ENCODE assay signal across 8 cellular contexts in genomic region chr1:59759156-59759925, GRCh38. TPM values are rescaled to one million over a fixed set of nuclear protein-coding genes. Genes with fewer than 3 reads are reported as not detected.
DNase-seq lines count a peak whose midpoint lies in the region; ATAC-seq and TF ChIP-seq lines count a peak whose summit lies in the region.

No MANE protein-coding gene starts in this region.

- no peaks in the 10 kb centered on the region for H3K27me3 ChIP-seq in kidney epithelial cell (ENCODE audit: control insufficient read depth, insufficient read depth, low read length)

- no peak overlapping the region for H3K27ac Mint-ChIP-seq in central memory CD8-positive, alpha-beta T cell (ENCODE audit: low read depth)

- H3K36me3 ChIP-seq in kidney epithelial cell (ENCODE audit: control insufficient read depth, insufficient read depth, low read length): no peaks in the 10 kb centered on the region

- H3K9me3 Mint-ChIP-seq in central memory CD8-positive, alpha-beta T cell: no peaks in the 10 kb centered on the region

- DNase-seq in AML-193 (lab: John Stamatoyannopoulos, UW) (peak; percentile 88), NCI-H226 (peak; percentile 62), kidney epithelial cell (ENCODE audit: low read depth) (peak; percentile 32)
- peak; percentile 17 to 43 (median 27) for DNase-seq in activated CD4-positive, CD25-positive, alpha-beta regulatory T cell (lab: John Stamatoyannopoulos, UW)
- peak; percentile 48 to 56 for DNase-seq in central memory CD8-positive, alpha-beta T cell (ENCODE audit: low spot score in 2 of 2)
- DNase-seq in stimulated activated CD4-positive, alpha-beta T cell treated with anti-CD3 and anti-CD28 coated beads, Interleukin-1b, Interleukin-23, amount 100 ng/mL, for 1 hour (ENCODE audit: low read depth in 2 of 2): peak; percentile 27 to 49

- no peak overlapping the region for H3K4me3 Mint-ChIP-seq in central memory CD8-positive, alpha-beta T cell

- peaks cover 1% of the 10 kb centered on the region for H3K36me3 Mint-ChIP-seq in central memory CD8-positive, alpha-beta T cell (ENCODE audit: insufficient read depth)

- ATAC-seq in GM18909 (IDR thresholded peaks at IDR 0.05; ENCODE audit: poor library complexity, unreplicated experiment) (peak; percentile 88), HG03175 (IDR thresholded peaks at IDR 0.05; ENCODE audit: unreplicated experiment) (peak; percentile 83)
- peak; percentile 64 for ATAC-seq in central memory CD8-positive, alpha-beta T cell (replicated peaks; ENCODE audit: extremely low read depth, poor library complexity, severe bottlenecking)

- H3K4me3 ChIP-seq in kidney epithelial cell (ENCODE audit: low read depth, low read length): no peak overlapping the region

- TF ChIP-seq CTCF in kidney epithelial cell (IDR thresholded peaks at IDR 0.05; ENCODE audit: insufficient read depth, low read length, poor library complexity, severe bottlenecking): peak; percentile 89

- peaks cover 6% of the 10 kb centered on the region for H3K4me1 Mint-ChIP-seq in central memory CD8-positive, alpha-beta T cell

- no peaks in the 10 kb centered on the region for H3K27me3 Mint-ChIP-seq in central memory CD8-positive, alpha-beta T cell

RNA-seq across cellular contexts. Expression of gene HOOK1, which starts 55.4 kb away (rescaled TPM):
- 8.9 and 10.9 TPM in 2 replicates for total RNA-seq in kidney epithelial cell

Comparison
In these comparisons a context has a peak if more than half of its experiments do, and no peak if none do; other contexts are left out.
1. DNase-seq: peak in every context shown above with its lines; median percentile 88 in AML-193; 62 in NCI-H226; 52 in central memory CD8-positive, alpha-beta T cell; 38 in stimulated activated CD4-positive, alpha-beta T cell treated with anti-CD3 and anti-CD28 coated beads, Interleukin-1b, Interleukin-23, amount 100 ng/mL, for 1 hour; 32 in kidney epithelial cell; 27 in activated CD4-positive, CD25-positive, alpha-beta regulatory T cell.